ENCODE assay signal across 1 cellular context in the genomic region with DNA sequence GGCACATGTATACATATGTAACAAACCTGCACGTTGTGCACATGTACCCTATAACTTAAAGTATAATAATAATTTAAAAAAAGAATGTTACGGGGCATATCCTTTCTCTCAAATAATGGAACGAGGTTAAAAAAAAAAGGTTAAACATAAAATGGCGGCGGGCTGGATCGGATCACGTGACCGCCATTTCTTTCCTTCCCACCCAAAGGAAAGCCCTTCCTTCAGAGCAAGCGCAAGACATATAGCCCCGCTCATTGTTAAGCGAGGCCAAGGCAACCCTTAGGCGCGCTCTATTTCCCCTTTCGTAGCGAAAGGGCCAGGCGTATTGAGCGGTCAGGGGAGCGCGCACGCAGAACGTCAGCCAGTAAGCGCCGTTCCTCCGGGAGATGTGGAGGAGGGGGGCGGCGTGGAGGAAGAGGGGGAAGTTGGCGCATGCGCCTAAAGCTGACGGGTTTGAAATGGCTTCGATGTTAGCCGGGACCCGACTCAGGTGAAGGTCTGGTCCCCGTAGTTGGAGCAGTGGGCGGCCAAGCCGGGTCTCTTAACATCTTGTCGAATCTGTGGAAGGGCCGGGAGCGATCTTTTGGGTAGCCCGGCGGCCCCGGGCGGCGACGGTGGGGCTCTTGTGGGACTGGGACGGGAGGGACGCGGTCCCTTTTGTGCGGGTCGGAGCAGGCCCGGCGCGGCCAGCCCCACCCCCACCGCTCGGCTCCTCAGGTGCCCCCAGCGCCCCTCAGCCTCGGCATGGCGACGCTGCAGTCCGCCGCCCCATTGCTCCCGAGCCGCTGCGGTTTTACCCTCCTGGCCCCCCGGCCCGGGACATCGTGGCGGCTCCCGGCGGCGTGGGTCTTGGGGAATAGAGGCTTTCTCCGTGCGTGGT.
TF ChIP-seq lines count a peak whose summit lies in the region.

A gene with protein sequence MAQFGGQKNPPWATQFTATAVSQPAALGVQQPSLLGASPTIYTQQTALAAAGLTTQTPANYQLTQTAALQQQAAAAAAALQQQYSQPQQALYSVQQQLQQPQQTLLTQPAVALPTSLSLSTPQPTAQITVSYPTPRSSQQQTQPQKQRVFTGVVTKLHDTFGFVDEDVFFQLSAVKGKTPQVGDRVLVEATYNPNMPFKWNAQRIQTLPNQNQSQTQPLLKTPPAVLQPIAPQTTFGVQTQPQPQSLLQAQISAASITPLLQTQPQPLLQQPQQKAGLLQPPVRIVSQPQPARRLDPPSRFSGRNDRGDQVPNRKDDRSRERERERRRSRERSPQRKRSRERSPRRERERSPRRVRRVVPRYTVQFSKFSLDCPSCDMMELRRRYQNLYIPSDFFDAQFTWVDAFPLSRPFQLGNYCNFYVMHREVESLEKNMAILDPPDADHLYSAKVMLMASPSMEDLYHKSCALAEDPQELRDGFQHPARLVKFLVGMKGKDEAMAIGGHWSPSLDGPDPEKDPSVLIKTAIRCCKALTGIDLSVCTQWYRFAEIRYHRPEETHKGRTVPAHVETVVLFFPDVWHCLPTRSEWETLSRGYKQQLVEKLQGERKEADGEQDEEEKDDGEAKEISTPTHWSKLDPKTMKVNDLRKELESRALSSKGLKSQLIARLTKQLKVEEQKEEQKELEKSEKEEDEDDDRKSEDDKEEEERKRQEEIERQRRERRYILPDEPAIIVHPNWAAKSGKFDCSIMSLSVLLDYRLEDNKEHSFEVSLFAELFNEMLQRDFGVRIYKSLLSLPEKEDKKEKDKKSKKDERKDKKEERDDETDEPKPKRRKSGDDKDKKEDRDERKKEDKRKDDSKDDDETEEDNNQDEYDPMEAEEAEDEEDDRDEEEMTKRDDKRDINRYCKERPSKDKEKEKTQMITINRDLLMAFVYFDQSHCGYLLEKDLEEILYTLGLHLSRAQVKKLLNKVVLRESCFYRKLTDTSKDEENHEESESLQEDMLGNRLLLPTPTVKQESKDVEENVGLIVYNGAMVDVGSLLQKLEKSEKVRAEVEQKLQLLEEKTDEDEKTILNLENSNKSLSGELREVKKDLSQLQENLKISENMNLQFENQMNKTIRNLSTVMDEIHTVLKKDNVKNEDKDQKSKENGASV (plus strand): TSS at position 447 of the 880 bp plus-strand sequence. CDS start 1,266 bp downstream, outside the sequence.

TF ChIP-seq in WTC11, 78 proteins besides CTCF, POLR2A, EP300 and RAD21 (continued from another document and continues in another):
- no peak for TF ChIP-seq ZNF138 (CRISPR knock-in tag; conservative IDR thresholded peaks at IDR 0.05)
- TF ChIP-seq ZNF423 (CRISPR knock-in tag; IDR thresholded peaks at IDR 0.05), result no peak
- 0 out of 2 replicates have a peak, but pooled peaks have one; percentile 17 for TF ChIP-seq NFATC4 (CRISPR knock-in tag; IDR thresholded peaks at IDR 0.05)
- TF ChIP-seq, protein P1, sequence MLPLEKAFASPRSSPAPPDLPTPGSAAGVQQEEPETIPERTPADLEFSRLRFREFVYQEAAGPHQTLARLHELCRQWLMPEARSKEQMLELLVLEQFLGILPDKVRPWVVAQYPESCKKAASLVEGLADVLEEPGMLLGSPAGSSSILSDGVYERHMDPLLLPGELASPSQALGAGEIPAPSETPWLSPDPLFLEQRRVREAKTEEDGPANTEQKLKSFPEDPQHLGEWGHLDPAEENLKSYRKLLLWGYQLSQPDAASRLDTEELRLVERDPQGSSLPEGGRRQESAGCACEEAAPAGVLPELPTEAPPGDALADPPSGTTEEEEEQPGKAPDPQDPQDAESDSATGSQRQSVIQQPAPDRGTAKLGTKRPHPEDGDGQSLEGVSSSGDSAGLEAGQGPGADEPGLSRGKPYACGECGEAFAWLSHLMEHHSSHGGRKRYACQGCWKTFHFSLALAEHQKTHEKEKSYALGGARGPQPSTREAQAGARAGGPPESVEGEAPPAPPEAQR (CRISPR knock-in tag; IDR thresholded peaks at IDR 0.05), result no peak
- TF ChIP-seq, protein P2, sequence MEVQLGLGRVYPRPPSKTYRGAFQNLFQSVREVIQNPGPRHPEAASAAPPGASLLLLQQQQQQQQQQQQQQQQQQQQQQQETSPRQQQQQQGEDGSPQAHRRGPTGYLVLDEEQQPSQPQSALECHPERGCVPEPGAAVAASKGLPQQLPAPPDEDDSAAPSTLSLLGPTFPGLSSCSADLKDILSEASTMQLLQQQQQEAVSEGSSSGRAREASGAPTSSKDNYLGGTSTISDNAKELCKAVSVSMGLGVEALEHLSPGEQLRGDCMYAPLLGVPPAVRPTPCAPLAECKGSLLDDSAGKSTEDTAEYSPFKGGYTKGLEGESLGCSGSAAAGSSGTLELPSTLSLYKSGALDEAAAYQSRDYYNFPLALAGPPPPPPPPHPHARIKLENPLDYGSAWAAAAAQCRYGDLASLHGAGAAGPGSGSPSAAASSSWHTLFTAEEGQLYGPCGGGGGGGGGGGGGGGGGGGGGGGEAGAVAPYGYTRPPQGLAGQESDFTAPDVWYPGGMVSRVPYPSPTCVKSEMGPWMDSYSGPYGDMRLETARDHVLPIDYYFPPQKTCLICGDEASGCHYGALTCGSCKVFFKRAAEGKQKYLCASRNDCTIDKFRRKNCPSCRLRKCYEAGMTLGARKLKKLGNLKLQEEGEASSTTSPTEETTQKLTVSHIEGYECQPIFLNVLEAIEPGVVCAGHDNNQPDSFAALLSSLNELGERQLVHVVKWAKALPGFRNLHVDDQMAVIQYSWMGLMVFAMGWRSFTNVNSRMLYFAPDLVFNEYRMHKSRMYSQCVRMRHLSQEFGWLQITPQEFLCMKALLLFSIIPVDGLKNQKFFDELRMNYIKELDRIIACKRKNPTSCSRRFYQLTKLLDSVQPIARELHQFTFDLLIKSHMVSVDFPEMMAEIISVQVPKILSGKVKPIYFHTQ (CRISPR knock-in tag; IDR thresholded peaks at IDR 0.05), result 0 out of 2 replicates have a peak, but pooled peaks have one; percentile 51
- TF ChIP-seq, protein P3, sequence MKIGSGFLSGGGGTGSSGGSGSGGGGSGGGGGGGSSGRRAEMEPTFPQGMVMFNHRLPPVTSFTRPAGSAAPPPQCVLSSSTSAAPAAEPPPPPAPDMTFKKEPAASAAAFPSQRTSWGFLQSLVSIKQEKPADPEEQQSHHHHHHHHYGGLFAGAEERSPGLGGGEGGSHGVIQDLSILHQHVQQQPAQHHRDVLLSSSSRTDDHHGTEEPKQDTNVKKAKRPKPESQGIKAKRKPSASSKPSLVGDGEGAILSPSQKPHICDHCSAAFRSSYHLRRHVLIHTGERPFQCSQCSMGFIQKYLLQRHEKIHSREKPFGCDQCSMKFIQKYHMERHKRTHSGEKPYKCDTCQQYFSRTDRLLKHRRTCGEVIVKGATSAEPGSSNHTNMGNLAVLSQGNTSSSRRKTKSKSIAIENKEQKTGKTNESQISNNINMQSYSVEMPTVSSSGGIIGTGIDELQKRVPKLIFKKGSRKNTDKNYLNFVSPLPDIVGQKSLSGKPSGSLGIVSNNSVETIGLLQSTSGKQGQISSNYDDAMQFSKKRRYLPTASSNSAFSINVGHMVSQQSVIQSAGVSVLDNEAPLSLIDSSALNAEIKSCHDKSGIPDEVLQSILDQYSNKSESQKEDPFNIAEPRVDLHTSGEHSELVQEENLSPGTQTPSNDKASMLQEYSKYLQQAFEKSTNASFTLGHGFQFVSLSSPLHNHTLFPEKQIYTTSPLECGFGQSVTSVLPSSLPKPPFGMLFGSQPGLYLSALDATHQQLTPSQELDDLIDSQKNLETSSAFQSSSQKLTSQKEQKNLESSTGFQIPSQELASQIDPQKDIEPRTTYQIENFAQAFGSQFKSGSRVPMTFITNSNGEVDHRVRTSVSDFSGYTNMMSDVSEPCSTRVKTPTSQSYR (CRISPR knock-in tag; IDR thresholded peaks at IDR 0.05), result peak; percentile 84; the same call in 1 of the 2 replicates
- no peak for TF ChIP-seq JAZF1 (CRISPR knock-in tag; IDR thresholded peaks at IDR 0.05)
- TF ChIP-seq TCF7 (CRISPR knock-in tag; IDR thresholded peaks at IDR 0.05; ENCODE audit: low read depth), result 0 out of 2 replicates have a peak, but pooled peaks have one; percentile 28
- TF ChIP-seq, protein P4, sequence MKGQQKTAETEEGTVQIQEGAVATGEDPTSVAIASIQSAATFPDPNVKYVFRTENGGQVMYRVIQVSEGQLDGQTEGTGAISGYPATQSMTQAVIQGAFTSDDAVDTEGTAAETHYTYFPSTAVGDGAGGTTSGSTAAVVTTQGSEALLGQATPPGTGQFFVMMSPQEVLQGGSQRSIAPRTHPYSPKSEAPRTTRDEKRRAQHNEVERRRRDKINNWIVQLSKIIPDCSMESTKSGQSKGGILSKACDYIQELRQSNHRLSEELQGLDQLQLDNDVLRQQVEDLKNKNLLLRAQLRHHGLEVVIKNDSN (CRISPR knock-in tag; IDR thresholded peaks at IDR 0.05), result peak; percentile 89
- peak; percentile 69; the same call in 1 of the 2 replicates for TF ChIP-seq SMAD3 (CRISPR knock-in tag; IDR thresholded peaks at IDR 0.05; ENCODE audit: borderline replicate concordance)
- TF ChIP-seq ZNF219 (CRISPR knock-in tag; IDR thresholded peaks at IDR 0.05; ENCODE audit: borderline replicate concordance), result peak; percentile 78; the same call in 1 of the 2 replicates
- TF ChIP-seq ZNF396 (CRISPR knock-in tag; IDR thresholded peaks at IDR 0.05; ENCODE audit: borderline replicate concordance), result no peak
- no peak for TF ChIP-seq ZNF121 (CRISPR knock-in tag; IDR thresholded peaks at IDR 0.05)
- TF ChIP-seq ATF1 (CRISPR knock-in tag; IDR thresholded peaks at IDR 0.05), result peak; percentile 54; the same call in 1 of the 2 replicates
- peak; percentile 80 for TF ChIP-seq SMAD4 (CRISPR knock-in tag; IDR thresholded peaks at IDR 0.05)
- TF ChIP-seq, protein P5, sequence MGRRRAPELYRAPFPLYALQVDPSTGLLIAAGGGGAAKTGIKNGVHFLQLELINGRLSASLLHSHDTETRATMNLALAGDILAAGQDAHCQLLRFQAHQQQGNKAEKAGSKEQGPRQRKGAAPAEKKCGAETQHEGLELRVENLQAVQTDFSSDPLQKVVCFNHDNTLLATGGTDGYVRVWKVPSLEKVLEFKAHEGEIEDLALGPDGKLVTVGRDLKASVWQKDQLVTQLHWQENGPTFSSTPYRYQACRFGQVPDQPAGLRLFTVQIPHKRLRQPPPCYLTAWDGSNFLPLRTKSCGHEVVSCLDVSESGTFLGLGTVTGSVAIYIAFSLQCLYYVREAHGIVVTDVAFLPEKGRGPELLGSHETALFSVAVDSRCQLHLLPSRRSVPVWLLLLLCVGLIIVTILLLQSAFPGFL (CRISPR knock-in tag; IDR thresholded peaks at IDR 0.05; ENCODE audit: borderline replicate concordance), result no peak
- TF ChIP-seq, protein P6, sequence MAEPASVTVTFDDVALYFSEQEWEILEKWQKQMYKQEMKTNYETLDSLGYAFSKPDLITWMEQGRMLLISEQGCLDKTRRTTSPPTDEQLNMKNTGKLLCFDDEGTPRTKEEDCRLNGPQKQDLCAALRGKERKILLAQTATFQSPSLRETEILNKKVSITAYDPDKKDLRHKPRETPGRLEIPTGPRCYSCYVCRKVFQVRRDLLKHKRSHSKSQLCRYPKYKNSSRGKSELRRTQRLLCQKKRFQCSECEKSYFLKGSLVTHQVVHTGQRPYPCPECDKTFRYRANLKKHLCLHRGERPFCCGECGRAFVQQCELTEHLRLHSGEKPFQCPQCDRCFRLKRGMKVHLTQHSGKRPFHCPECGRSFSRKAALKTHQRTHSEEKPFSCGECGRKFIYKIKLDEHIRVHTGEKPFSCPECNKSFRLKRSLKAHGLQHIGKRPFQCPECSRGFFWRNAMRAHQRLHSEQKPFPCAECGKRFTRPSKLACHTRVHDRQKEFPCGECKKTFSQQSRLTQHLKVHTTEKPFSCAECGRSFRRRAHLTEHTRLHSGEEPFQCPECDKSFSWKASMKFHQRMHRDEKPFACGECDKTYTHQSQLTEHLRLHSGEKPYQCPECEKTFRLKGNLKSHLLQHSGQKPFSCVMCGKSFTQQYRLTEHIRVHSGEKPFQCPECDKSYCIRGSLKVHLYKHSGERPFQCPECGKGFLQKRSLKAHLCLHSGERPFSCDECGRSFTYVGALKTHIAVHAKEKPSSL (CRISPR knock-in tag; conservative IDR thresholded peaks at IDR 0.05), result no peak
- TF ChIP-seq, protein P7, sequence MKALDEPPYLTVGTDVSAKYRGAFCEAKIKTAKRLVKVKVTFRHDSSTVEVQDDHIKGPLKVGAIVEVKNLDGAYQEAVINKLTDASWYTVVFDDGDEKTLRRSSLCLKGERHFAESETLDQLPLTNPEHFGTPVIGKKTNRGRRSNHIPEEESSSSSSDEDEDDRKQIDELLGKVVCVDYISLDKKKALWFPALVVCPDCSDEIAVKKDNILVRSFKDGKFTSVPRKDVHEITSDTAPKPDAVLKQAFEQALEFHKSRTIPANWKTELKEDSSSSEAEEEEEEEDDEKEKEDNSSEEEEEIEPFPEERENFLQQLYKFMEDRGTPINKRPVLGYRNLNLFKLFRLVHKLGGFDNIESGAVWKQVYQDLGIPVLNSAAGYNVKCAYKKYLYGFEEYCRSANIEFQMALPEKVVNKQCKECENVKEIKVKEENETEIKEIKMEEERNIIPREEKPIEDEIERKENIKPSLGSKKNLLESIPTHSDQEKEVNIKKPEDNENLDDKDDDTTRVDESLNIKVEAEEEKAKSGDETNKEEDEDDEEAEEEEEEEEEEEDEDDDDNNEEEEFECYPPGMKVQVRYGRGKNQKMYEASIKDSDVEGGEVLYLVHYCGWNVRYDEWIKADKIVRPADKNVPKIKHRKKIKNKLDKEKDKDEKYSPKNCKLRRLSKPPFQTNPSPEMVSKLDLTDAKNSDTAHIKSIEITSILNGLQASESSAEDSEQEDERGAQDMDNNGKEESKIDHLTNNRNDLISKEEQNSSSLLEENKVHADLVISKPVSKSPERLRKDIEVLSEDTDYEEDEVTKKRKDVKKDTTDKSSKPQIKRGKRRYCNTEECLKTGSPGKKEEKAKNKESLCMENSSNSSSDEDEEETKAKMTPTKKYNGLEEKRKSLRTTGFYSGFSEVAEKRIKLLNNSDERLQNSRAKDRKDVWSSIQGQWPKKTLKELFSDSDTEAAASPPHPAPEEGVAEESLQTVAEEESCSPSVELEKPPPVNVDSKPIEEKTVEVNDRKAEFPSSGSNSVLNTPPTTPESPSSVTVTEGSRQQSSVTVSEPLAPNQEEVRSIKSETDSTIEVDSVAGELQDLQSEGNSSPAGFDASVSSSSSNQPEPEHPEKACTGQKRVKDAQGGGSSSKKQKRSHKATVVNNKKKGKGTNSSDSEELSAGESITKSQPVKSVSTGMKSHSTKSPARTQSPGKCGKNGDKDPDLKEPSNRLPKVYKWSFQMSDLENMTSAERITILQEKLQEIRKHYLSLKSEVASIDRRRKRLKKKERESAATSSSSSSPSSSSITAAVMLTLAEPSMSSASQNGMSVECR (CRISPR knock-in tag; IDR thresholded peaks at IDR 0.05; ENCODE audit: borderline replicate concordance), result 0 out of 2 replicates have a peak, but pooled peaks have one; percentile 40
- no peak; the same call in 1 of the 2 replicates for TF ChIP-seq TEAD1 (CRISPR knock-in tag; IDR thresholded peaks at IDR 0.05)
- TF ChIP-seq NR1H2 (CRISPR knock-in tag; IDR thresholded peaks at IDR 0.05), result no peak
- TF ChIP-seq EMX1 (CRISPR knock-in tag; IDR thresholded peaks at IDR 0.05), result 0 out of 2 replicates have a peak, but pooled peaks have one; percentile 27
- no peak for TF ChIP-seq MXD4 (CRISPR knock-in tag; IDR thresholded peaks at IDR 0.05; ENCODE audit: borderline replicate concordance)
- no peak for TF ChIP-seq ZNF263 (CRISPR knock-in tag; IDR thresholded peaks at IDR 0.05; ENCODE audit: low read depth)
- TF ChIP-seq ESRRA (CRISPR knock-in tag; IDR thresholded peaks at IDR 0.05; ENCODE audit: borderline replicate concordance), result no peak
- no peak for TF ChIP-seq GRHL2 (CRISPR knock-in tag; IDR thresholded peaks at IDR 0.05; ENCODE audit: insufficient replicate concordance, severe bottlenecking)
